1 cellular context compared by ENCODE assay signal in the genomic region with DNA sequence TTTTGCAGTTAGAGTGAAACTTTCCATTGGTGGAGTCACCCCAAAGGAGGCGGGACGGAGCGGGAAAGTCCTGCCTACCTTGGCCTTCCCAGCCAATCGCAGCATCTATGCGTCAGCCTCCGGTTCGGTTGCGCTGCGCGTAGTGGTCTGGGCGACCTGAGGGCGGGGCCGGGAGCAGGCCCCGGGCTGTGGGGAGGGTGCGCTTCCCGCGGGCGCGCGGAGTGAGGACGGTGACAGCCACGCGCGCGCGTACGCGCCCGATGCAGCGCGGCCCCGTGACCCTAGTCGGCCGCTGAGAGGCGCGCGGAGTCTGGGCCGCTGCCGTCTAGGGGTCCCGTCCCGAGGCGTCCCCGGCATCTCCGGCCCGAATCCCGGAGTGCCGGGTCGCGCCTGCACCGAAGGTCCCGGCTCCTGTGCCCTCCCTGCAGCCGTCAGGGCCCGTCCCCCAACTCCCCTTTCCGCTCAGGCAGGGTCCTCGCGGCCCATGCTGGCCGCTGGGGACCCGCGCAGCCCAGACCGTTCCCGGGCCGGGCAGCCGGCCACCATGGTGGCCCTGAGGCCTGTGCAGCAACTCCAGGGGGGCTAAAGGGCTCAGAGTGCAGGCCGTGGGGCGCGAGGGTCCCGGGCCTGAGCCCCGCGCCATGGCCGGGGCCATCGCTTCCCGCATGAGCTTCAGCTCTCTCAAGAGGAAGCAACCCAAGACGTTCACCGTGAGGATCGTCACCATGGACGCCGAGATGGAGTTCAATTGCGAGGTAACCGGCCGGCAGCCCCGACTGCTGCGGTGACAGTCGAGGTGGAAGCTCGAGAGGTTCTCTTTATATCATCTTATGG.
TF ChIP-seq lines count a peak whose summit lies in the region.

A gene (plus strand): TSS at position 276 of the 834 bp plus-strand sequence. CDS start 366 bp downstream, at position 642.

TF ChIP-seq in HEK293, 187 proteins besides CTCF, POLR2A, EP300 and RAD21 (continued from another document and continues in another):
- TF ChIP-seq, protein P1, sequence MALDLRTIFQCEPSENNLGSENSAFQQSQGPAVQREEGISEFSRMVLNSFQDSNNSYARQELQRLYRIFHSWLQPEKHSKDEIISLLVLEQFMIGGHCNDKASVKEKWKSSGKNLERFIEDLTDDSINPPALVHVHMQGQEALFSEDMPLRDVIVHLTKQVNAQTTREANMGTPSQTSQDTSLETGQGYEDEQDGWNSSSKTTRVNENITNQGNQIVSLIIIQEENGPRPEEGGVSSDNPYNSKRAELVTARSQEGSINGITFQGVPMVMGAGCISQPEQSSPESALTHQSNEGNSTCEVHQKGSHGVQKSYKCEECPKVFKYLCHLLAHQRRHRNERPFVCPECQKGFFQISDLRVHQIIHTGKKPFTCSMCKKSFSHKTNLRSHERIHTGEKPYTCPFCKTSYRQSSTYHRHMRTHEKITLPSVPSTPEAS (tag by site-specific recombination; IDR thresholded peaks at IDR 0.05), result 0 out of 2 replicates have a peak, but pooled peaks have one; percentile 31
- TF ChIP-seq, protein P2, sequence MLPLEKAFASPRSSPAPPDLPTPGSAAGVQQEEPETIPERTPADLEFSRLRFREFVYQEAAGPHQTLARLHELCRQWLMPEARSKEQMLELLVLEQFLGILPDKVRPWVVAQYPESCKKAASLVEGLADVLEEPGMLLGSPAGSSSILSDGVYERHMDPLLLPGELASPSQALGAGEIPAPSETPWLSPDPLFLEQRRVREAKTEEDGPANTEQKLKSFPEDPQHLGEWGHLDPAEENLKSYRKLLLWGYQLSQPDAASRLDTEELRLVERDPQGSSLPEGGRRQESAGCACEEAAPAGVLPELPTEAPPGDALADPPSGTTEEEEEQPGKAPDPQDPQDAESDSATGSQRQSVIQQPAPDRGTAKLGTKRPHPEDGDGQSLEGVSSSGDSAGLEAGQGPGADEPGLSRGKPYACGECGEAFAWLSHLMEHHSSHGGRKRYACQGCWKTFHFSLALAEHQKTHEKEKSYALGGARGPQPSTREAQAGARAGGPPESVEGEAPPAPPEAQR (tag by site-specific recombination; IDR thresholded peaks at IDR 0.05), result no peak
- TF ChIP-seq ZNF785 (tag by site-specific recombination; IDR thresholded peaks at IDR 0.05), result peak; percentile 84; the same call in 1 of the 2 replicates
- TF ChIP-seq ZNF184 (tag by site-specific recombination; IDR thresholded peaks at IDR 0.05), result no peak
- TF ChIP-seq, protein P3, sequence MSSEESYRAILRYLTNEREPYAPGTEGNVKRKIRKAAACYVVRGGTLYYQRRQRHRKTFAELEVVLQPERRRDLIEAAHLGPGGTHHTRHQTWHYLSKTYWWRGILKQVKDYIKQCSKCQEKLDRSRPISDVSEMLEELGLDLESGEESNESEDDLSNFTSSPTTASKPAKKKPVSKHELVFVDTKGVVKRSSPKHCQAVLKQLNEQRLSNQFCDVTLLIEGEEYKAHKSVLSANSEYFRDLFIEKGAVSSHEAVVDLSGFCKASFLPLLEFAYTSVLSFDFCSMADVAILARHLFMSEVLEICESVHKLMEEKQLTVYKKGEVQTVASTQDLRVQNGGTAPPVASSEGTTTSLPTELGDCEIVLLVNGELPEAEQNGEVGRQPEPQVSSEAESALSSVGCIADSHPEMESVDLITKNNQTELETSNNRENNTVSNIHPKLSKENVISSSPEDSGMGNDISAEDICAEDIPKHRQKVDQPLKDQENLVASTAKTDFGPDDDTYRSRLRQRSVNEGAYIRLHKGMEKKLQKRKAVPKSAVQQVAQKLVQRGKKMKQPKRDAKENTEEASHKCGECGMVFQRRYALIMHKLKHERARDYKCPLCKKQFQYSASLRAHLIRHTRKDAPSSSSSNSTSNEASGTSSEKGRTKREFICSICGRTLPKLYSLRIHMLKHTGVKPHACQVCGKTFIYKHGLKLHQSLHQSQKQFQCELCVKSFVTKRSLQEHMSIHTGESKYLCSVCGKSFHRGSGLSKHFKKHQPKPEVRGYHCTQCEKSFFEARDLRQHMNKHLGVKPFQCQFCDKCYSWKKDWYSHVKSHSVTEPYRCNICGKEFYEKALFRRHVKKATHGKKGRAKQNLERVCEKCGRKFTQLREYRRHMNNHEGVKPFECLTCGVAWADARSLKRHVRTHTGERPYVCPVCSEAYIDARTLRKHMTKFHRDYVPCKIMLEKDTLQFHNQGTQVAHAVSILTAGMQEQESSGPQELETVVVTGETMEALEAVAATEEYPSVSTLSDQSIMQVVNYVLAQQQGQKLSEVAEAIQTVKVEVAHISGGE (tag by site-specific recombination; conservative IDR thresholded peaks at IDR 0.05; ENCODE audit: low read depth), result 0 out of 2 replicates have a peak, but pooled peaks have one; percentile 29
- 0 out of 2 replicates have a peak, but pooled peaks have one; percentile 20 for TF ChIP-seq ZNF610 (tag by site-specific recombination; IDR thresholded peaks at IDR 0.05; ENCODE audit: borderline replicate concordance)
- peak; percentile 95 for TF ChIP-seq ZBTB48 (tag by site-specific recombination; IDR thresholded peaks at IDR 0.05)
- TF ChIP-seq WT1 (tag by site-specific recombination; IDR thresholded peaks at IDR 0.05), result no peak
- TF ChIP-seq, protein P4, sequence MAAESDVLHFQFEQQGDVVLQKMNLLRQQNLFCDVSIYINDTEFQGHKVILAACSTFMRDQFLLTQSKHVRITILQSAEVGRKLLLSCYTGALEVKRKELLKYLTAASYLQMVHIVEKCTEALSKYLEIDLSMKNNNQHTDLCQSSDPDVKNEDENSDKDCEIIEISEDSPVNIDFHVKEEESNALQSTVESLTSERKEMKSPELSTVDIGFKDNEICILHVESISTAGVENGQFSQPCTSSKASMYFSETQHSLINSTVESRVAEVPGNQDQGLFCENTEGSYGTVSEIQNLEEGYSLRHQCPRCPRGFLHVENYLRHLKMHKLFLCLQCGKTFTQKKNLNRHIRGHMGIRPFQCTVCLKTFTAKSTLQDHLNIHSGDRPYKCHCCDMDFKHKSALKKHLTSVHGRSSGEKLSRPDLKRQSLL (tag by site-specific recombination; IDR thresholded peaks at IDR 0.05), result 0 out of 2 replicates have a peak, but pooled peaks have one; percentile 19
- TF ChIP-seq ZFP69B (tag by site-specific recombination; IDR thresholded peaks at IDR 0.05), result peak; percentile 65; the same call in 1 of the 2 replicates
- no peak for TF ChIP-seq ZNF394 (tag by site-specific recombination; IDR thresholded peaks at IDR 0.05; ENCODE audit: borderline replicate concordance)
- TF ChIP-seq ZNF514 (tag by site-specific recombination; IDR thresholded peaks at IDR 0.05), result no peak
- peak; percentile 74 for TF ChIP-seq ZBTB8A (tag by site-specific recombination; IDR thresholded peaks at IDR 0.05)
- TF ChIP-seq, protein P5, sequence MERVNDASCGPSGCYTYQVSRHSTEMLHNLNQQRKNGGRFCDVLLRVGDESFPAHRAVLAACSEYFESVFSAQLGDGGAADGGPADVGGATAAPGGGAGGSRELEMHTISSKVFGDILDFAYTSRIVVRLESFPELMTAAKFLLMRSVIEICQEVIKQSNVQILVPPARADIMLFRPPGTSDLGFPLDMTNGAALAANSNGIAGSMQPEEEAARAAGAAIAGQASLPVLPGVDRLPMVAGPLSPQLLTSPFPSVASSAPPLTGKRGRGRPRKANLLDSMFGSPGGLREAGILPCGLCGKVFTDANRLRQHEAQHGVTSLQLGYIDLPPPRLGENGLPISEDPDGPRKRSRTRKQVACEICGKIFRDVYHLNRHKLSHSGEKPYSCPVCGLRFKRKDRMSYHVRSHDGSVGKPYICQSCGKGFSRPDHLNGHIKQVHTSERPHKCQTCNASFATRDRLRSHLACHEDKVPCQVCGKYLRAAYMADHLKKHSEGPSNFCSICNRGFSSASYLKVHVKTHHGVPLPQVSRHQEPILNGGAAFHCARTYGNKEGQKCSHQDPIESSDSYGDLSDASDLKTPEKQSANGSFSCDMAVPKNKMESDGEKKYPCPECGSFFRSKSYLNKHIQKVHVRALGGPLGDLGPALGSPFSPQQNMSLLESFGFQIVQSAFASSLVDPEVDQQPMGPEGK (tag by site-specific recombination; IDR thresholded peaks at IDR 0.05), result no peak; the same call in 1 of the 2 replicates
- TF ChIP-seq ZNF239 (tag by site-specific recombination; IDR thresholded peaks at IDR 0.05), result 0 out of 2 replicates have a peak, but pooled peaks have one; percentile 35
- 0 out of 2 replicates have a peak, but pooled peaks have one; percentile 17 for TF ChIP-seq KLF10 (tag by site-specific recombination; IDR thresholded peaks at IDR 0.05)
- TF ChIP-seq ZNF341 (tag by site-specific recombination; IDR thresholded peaks at IDR 0.05; ENCODE audit: low read depth), result peak; percentile 71
- TF ChIP-seq, protein P6, sequence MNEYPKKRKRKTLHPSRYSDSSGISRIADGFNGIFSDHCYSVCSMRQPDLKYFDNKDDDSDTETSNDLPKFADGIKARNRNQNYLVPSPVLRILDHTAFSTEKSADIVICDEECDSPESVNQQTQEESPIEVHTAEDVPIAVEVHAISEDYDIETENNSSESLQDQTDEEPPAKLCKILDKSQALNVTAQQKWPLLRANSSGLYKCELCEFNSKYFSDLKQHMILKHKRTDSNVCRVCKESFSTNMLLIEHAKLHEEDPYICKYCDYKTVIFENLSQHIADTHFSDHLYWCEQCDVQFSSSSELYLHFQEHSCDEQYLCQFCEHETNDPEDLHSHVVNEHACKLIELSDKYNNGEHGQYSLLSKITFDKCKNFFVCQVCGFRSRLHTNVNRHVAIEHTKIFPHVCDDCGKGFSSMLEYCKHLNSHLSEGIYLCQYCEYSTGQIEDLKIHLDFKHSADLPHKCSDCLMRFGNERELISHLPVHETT (tag by site-specific recombination; IDR thresholded peaks at IDR 0.05), result no peak
- TF ChIP-seq ZNF174 (tag by site-specific recombination; IDR thresholded peaks at IDR 0.05), result no peak
- peak; percentile 68; the same call in 1 of the 2 replicates for TF ChIP-seq BCL11B (tag by site-specific recombination; IDR thresholded peaks at IDR 0.05; ENCODE audit: low read depth)
- peak; percentile 80 for TF ChIP-seq YY2 (tag by site-specific recombination; IDR thresholded peaks at IDR 0.05)
- no peak for TF ChIP-seq ZNF521 (tag by site-specific recombination; IDR thresholded peaks at IDR 0.05)
- TF ChIP-seq ZIC2 (tag by site-specific recombination; IDR thresholded peaks at IDR 0.05), result peak; percentile 37; the same call in 1 of the 2 replicates
- TF ChIP-seq MYNN (tag by site-specific recombination; IDR thresholded peaks at IDR 0.05; ENCODE audit: borderline replicate concordance), result no peak
- no peak for TF ChIP-seq ZNF211 (tag by site-specific recombination; IDR thresholded peaks at IDR 0.05; ENCODE audit: low read depth)
- peak; percentile 82; the same call in 1 of the 2 replicates for TF ChIP-seq ZSCAN30 (tag by site-specific recombination; IDR thresholded peaks at IDR 0.05)
- TF ChIP-seq, protein P7, sequence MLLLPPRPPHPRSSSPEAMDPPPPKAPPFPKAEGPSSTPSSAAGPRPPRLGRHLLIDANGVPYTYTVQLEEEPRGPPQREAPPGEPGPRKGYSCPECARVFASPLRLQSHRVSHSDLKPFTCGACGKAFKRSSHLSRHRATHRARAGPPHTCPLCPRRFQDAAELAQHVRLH (tag by site-specific recombination; IDR thresholded peaks at IDR 0.05), result peak; percentile 9; the same call in 1 of the 2 replicates
- TF ChIP-seq ZNF2 (tag by site-specific recombination; IDR thresholded peaks at IDR 0.05), result peak; percentile 51; the same call in 1 of the 2 replicates
- TF ChIP-seq ZNF830 (tag by site-specific recombination; IDR thresholded peaks at IDR 0.05; ENCODE audit: low read depth), result no peak
- no peak for TF ChIP-seq ZNF585B (tag by site-specific recombination; IDR thresholded peaks at IDR 0.05)
- TF ChIP-seq SP3 (tag by site-specific recombination; IDR thresholded peaks at IDR 0.05), result peak; percentile 77
- TF ChIP-seq SP2 (tag by site-specific recombination; IDR thresholded peaks at IDR 0.05), result peak; percentile 99
- no peak for TF ChIP-seq ZNF473 (tag by site-specific recombination; IDR thresholded peaks at IDR 0.05)
- TF ChIP-seq ZNF677 (tag by site-specific recombination; IDR thresholded peaks at IDR 0.05), result peak; percentile 22; the same call in 1 of the 2 replicates
- peak; percentile 91 for TF ChIP-seq ZBTB20 (tag by site-specific recombination; IDR thresholded peaks at IDR 0.05)
- TF ChIP-seq, protein P8, sequence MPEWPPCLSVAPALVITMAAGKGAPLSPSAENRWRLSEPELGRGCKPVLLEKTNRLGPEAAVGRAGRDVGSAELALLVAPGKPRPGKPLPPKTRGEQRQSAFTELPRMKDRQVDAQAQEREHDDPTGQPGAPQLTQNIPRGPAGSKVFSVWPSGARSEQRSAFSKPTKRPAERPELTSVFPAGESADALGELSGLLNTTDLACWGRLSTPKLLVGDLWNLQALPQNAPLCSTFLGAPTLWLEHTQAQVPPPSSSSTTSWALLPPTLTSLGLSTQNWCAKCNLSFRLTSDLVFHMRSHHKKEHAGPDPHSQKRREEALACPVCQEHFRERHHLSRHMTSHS (tag by site-specific recombination; IDR thresholded peaks at IDR 0.05), result no peak
- TF ChIP-seq YY1 (tag by site-specific recombination; IDR thresholded peaks at IDR 0.05), result peak; percentile 80
- TF ChIP-seq, protein P9, sequence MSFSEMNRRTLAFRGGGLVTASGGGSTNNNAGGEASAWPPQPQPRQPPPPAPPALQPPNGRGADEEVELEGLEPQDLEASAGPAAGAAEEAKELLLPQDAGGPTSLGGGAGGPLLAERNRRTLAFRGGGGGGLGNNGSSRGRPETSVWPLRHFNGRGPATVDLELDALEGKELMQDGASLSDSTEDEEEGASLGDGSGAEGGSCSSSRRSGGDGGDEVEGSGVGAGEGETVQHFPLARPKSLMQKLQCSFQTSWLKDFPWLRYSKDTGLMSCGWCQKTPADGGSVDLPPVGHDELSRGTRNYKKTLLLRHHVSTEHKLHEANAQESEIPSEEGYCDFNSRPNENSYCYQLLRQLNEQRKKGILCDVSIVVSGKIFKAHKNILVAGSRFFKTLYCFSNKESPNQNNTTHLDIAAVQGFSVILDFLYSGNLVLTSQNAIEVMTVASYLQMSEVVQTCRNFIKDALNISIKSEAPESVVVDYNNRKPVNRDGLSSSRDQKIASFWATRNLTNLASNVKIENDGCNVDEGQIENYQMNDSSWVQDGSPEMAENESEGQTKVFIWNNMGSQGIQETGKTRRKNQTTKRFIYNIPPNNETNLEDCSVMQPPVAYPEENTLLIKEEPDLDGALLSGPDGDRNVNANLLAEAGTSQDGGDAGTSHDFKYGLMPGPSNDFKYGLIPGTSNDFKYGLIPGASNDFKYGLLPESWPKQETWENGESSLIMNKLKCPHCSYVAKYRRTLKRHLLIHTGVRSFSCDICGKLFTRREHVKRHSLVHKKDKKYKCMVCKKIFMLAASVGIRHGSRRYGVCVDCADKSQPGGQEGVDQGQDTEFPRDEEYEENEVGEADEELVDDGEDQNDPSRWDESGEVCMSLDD (tag by site-specific recombination; IDR thresholded peaks at IDR 0.05), result peak; percentile 80; the same call in 1 of the 2 replicates
